8 cellular contexts compared by ENCODE assay signal in genomic region chr16:77723108-77723514, GRCh38. TPM values are rescaled to one million over a fixed set of nuclear protein-coding genes. Genes with fewer than 3 reads are reported as not detected.
A peak's percentile ranks its signal among the peaks of the same experiment; 100 is the strongest.
DNase-seq lines count a peak whose midpoint lies in the region; ATAC-seq and TF ChIP-seq lines count a peak whose summit lies in the region.

No MANE protein-coding gene starts in this region.

- H3K27ac ChIP-seq in subcutaneous abdominal adipose tissue (ENCODE audit: low read depth, low read length), result peak overlapping the region; percentile 98

- peaks cover 0 to 18% (median 14%) of the 10 kb centered on the region in 5 donors for H3K4me1 ChIP-seq in subcutaneous abdominal adipose tissue (ENCODE audit: control insufficient read depth in 5 of 5, insufficient read depth in 5 of 5, low read length in 5 of 5)

- H3K27me3 ChIP-seq in subcutaneous abdominal adipose tissue (ENCODE audit: control insufficient read depth in 5 of 5, insufficient read depth in 4 of 5, low read length in 5 of 5), result no peaks in the 10 kb centered on the region

- ATAC-seq in HG02610 (IDR thresholded peaks at IDR 0.05; ENCODE audit: unreplicated experiment) (peak; percentile 3), left colon (peak; percentile 19)

- peak overlapping the region; percentile 74 for H3K4me3 ChIP-seq in cardiac fibroblast (replicated peaks in 1 of 2; ENCODE audit: low read depth in 2 of 2, low read length in 2 of 2)
- peak overlapping the region; percentile 83 to 92 (median 88) for H3K4me3 ChIP-seq in subcutaneous abdominal adipose tissue (ENCODE audit: low read depth in 1 of 5, low read length in 5 of 5)

- intact Hi-C loops in left colon (cut with DNase I, micrococcal nuclease), result no loop called here

- H3K9me3 ChIP-seq in subcutaneous abdominal adipose tissue (ENCODE audit: control insufficient read depth in 5 of 5, low read length in 5 of 5), result no peaks in the 10 kb centered on the region

- peak overlapping the region; percentile 89 to 94 (median 91) for H3K9ac ChIP-seq in subcutaneous abdominal adipose tissue (ENCODE audit: low read length in 5 of 5)

- peaks cover 0 to 12% (median 11%) of the 10 kb centered on the region in 5 donors for H3K36me3 ChIP-seq in subcutaneous abdominal adipose tissue (ENCODE audit: control insufficient read depth in 5 of 5, insufficient read depth in 5 of 5, low read length in 5 of 5)

- DNase-seq in SIG-M5 treated with dmso at 0.1 percent for 504 hours (lab: John Stamatoyannopoulos, UW; ENCODE audit: unreplicated experiment), result peak; percentile 31
- DNase-seq in SIG-M5 (lab: John Stamatoyannopoulos, UW), result no peak
- DNase-seq in NOMO-1 treated with DMSO at 0.1 percent for 48 hours (lab: John Stamatoyannopoulos, UW; ENCODE audit: unreplicated experiment), result peak; percentile 94
- peak; percentile 42 to 64 for DNase-seq in cardiac fibroblast (ENCODE audit: low read depth in 2 of 2)
- peak; percentile 25 to 28 for DNase-seq in left colon
- no peak for DNase-seq in iPS-NIHi11 (ENCODE audit: low spot score)

- TF ChIP-seq CTCF in cardiac fibroblast (IDR thresholded peaks at IDR 0.05; ENCODE audit: low read depth, low read length), result no peak

RNA-seq across cellular contexts. Expression of gene NUDT7, which starts 0.8 kb away (rescaled TPM):
- total RNA-seq in left colon, result 10 to 100 TPM; 15.1 to 15.3 TPM

Comparison
In these comparisons a context has a peak if more than half of its experiments do, and no peak if none do; other contexts are left out.
1. DNase-seq: peak in SIG-M5 treated with dmso at 0.1 percent for 504 hours (single experiment), NOMO-1 treated with DMSO at 0.1 percent for 48 hours (single experiment), cardiac fibroblast (2 of 2) and left colon (2 of 2); none in SIG-M5 (single experiment) and iPS-NIHi11 (single experiment).